In genomic region chr11:35626511-35626910, GRCh38 we compare ENCODE assay signal across 32 cellular contexts. TPM values are rescaled to one million over a fixed set of nuclear protein-coding genes. Genes with fewer than 3 reads are reported as not detected.
"Had no signal": no experiment of that assay in that cellular context is flagged by ENCODE, and none has a peak within 500 bp of the region (broad histone marks: within the 10 kb centered on the region; RNA-seq: fewer than 3 reads in every experiment).

No MANE protein-coding gene starts in this region.

- H3K4me1 ChIP-seq: gastroesophageal sphincter had no signal

- H3K9me3 Mint-ChIP-seq: activated B cell treated with CpG ODN at 0.5 μM for 24 hours; activated CD8-positive, alpha-beta T cell treated with anti-CD3 and anti-CD28 coated beads for 36 hours; activated T-cell treated with anti-CD3 and anti-CD28 coated beads, Interleukin-2, amount 50 U/mL, for 4 hours; activated T-helper 17 cell treated with anti-CD3 and anti-CD28 coated beads, Interleukin-2, amount 50 U/mL, for 72 hours; central memory CD8-positive, alpha-beta T cell; effector memory CD8-positive, alpha-beta T cell; T-helper 2 cell treated with Interferon-gamma antibody and Interleukin-4, amounts not matched to agents 5 μg/mL and 100 μg/mL, for 36 hours had no signal

- DNase-seq: activated B cell treated with CpG ODN at 0.5 μM for 24 hours; activated CD4-positive, alpha-beta T cell treated with anti-CD3 and anti-CD28 coated beads for 48 hours; activated CD4-positive, alpha-beta T cell treated with anti-CD3 and anti-CD28 coated beads, Interleukin-2, amount 50 U/mL, for 1 hour; activated CD4-positive, alpha-beta T cell treated with anti-CD3 and anti-CD28 coated beads, Interleukin-2, amount 50 U/mL, for 48 hours; activated CD8-positive, alpha-beta memory T cell treated with anti-CD3 and anti-CD28 coated beads for 24 hours; activated CD8-positive, alpha-beta T cell treated with anti-CD3 and anti-CD28 coated beads for 36 hours; activated effector memory CD4-positive, alpha-beta T cell treated with Interleukin-2 at 50 U/mL for 16 hours; activated gamma-delta T cell treated with Interleukin-2 at 50 U/mL for 16 hours; activated naive CD4-positive, alpha-beta T cell treated with anti-CD3 and anti-CD28 coated beads, Interleukin-2, amount 50 U/mL, for 16 hours; activated naive CD4-positive, alpha-beta T cell treated with Interleukin-2 at 50 U/mL for 16 hours; activated T-cell treated with anti-CD3 and anti-CD28 coated beads, Interleukin-2, amount 50 U/mL, for 4 hours; amygdala; aorta; brain microvascular endothelial cell; dermis blood vessel endothelial cell; effector CD4-positive, alpha-beta T cell; effector memory CD8-positive, alpha-beta T cell; erythroblast; foreskin melanocyte; head of caudate nucleus; T-helper 1 cell; T-helper 17 cell; T1000; WERI-Rb-1 had no signal

- H3K27me3 ChIP-seq: brain microvascular endothelial cell had no signal

- H3K9me3 ChIP-seq: esophagus muscularis mucosa, gastroesophageal sphincter had no signal

- H3K4me3 Mint-ChIP-seq: activated B cell treated with CpG ODN at 0.5 μM for 24 hours; activated CD8-positive, alpha-beta T cell treated with anti-CD3 and anti-CD28 coated beads for 36 hours; activated naive CD8-positive, alpha-beta T cell; activated T-cell treated with anti-CD3 and anti-CD28 coated beads, Interleukin-2, amount 50 U/mL, for 4 hours; activated T-helper 17 cell treated with anti-CD3 and anti-CD28 coated beads, Interleukin-2, amount 50 U/mL, for 72 hours; central memory CD8-positive, alpha-beta T cell; effector memory CD8-positive, alpha-beta T cell; T-helper 17 cell; T-helper 2 cell treated with Interferon-gamma antibody and Interleukin-4, amounts not matched to agents 5 μg/mL and 100 μg/mL, for 36 hours had no signal

- ATAC-seq: activated CD4-positive, CD25-positive, alpha-beta regulatory T cell treated with anti-CD3 and anti-CD28 coated beads, Interleukin-2, amount 50 U/mL, for 24 hours; activated CD8-positive, alpha-beta T cell treated with anti-CD3 and anti-CD28 coated beads for 36 hours; activated T-cell treated with anti-CD3 and anti-CD28 coated beads, Interleukin-2, amount 50 U/mL, for 4 hours; activated T-helper 17 cell treated with anti-CD3 and anti-CD28 coated beads, Interleukin-2, amount 50 U/mL, for 72 hours; effector memory CD8-positive, alpha-beta T cell; gastroesophageal sphincter; T-helper 17 cell had no signal

- H3K4me3 ChIP-seq: coronary artery, esophagus muscularis mucosa, gastroesophageal sphincter had no signal

- H3K36me3 Mint-ChIP-seq: activated naive CD8-positive, alpha-beta T cell had no signal

- H3K27ac ChIP-seq: brain microvascular endothelial cell, coronary artery, esophagus muscularis mucosa, gastroesophageal sphincter, WERI-Rb-1 had no signal

- H3K36me3 ChIP-seq: brain microvascular endothelial cell, esophagus muscularis mucosa, gastroesophageal sphincter, WERI-Rb-1 had no signal

- H3K27ac Mint-ChIP-seq: activated B cell treated with CpG ODN at 0.5 μM for 24 hours; activated CD8-positive, alpha-beta T cell treated with anti-CD3 and anti-CD28 coated beads for 36 hours; activated naive CD8-positive, alpha-beta T cell; activated T-helper 17 cell treated with anti-CD3 and anti-CD28 coated beads, Interleukin-2, amount 50 U/mL, for 72 hours; effector memory CD8-positive, alpha-beta T cell; T-helper 17 cell; T-helper 2 cell treated with Interferon-gamma antibody and Interleukin-4, amounts not matched to agents 5 μg/mL and 100 μg/mL, for 36 hours had no signal

- H3K4me1 Mint-ChIP-seq: activated B cell treated with CpG ODN at 0.5 μM for 24 hours; activated T-helper 17 cell treated with anti-CD3 and anti-CD28 coated beads, Interleukin-2, amount 50 U/mL, for 72 hours; central memory CD8-positive, alpha-beta T cell; T-helper 17 cell had no signal

RNA-seq across cellular contexts. Expression of gene FJX1, which starts 8.3 kb away (rescaled TPM):
- total RNA-seq: T-helper 17 cell had no signal
